6 cellular contexts compared by ENCODE assay signal in genomic region chr5:56268707-56269106, GRCh38. TPM values are rescaled to one million over a fixed set of nuclear protein-coding genes. Genes with fewer than 3 reads are reported as not detected.
"Had no signal": no experiment of that assay in that cellular context is flagged by ENCODE, and none has a peak within 500 bp of the region (broad histone marks: within the 10 kb centered on the region; RNA-seq: fewer than 3 reads in every experiment).

No MANE protein-coding gene starts in this region.

RNA-seq across cellular contexts. Expression of gene ANKRD55, which starts 35.6 kb away (rescaled TPM):
- total RNA-seq: GM23248, GM23338, H1, H7, H9, HFFc6 had no signal
- polyA plus RNA-seq: GM23248, GM23338, H1 had no signal
